ENCODE assay signal across 22 cellular contexts in the genomic region with DNA sequence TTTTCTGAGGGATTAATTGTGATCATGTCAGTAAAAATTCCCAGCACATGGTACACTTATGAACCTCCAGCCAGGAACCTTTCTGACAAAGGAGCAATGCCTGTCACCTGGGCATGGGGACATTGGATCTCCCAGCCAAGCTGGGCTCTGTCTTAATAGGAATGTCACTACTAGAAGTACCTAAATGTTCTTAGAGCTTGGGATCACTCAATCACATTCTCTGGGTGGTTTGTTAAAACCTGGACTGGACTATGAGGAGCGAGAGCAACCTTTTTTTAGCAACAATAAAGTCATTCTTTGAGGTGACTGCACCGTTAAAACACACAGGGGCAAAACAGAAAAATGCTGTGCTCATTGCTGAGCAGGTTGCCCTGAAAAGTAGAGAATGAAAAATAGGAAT. TPM values are rescaled to one million over a fixed set of nuclear protein-coding genes. Genes with fewer than 3 reads are reported as not detected.
DNase-seq lines count a peak whose midpoint lies in the region; ATAC-seq and TF ChIP-seq lines count a peak whose summit lies in the region.
"Had no signal": no experiment of that assay in that cellular context is flagged by ENCODE, and none has a peak within 500 bp of the region (broad histone marks: within the 10 kb centered on the region; RNA-seq: fewer than 3 reads in every experiment).

No MANE protein-coding gene starts in this region.

- no peak overlapping the region for H3K4me3 ChIP-seq in CD4-positive, CD25-positive, alpha-beta regulatory T cell (ENCODE audit: low read depth, low read length)
- no peak overlapping the region for H3K4me3 ChIP-seq in heart left ventricle
- H3K4me3 ChIP-seq in suprapubic skin, result no peak overlapping the region
- H3K4me3 ChIP-seq in CD8-positive, alpha-beta T cell (ENCODE audit: low read depth, low read length), result no peak overlapping the region
- H3K4me3 ChIP-seq: GM23338, Peyer's patch, SJSA1 had no signal

- WGBS in heart left ventricle, 4 donors, result 37 to 61% (median 50%) methylated on average over 2 of the region's 2 CpGs
- 79% methylated on average over 2 of the region's 2 CpGs for WGBS in suprapubic skin

- H3K4me3 Mint-ChIP-seq in CD4-positive, CD25-positive, alpha-beta regulatory T cell, result peak overlapping the region in 1 of 4 donors; percentile 13
- H3K4me3 Mint-ChIP-seq in WTC11, result no peak overlapping the region
- H3K4me3 Mint-ChIP-seq in CD8-positive, alpha-beta T cell, result no peak overlapping the region
- H3K4me3 Mint-ChIP-seq: GM23338 had no signal

- peaks cover 29% of the 10 kb centered on the region for H3K4me1 ChIP-seq in CD4-positive, CD25-positive, alpha-beta regulatory T cell (ENCODE audit: control insufficient read depth, insufficient read depth, low read length, poor library complexity, severe bottlenecking)
- H3K4me1 ChIP-seq in heart left ventricle, result peaks cover 0 to 22% (median 7%) of the 10 kb centered on the region in 12 donors
- peaks cover 7% of the 10 kb centered on the region for H3K4me1 ChIP-seq in suprapubic skin
- H3K4me1 ChIP-seq in CD8-positive, alpha-beta T cell (ENCODE audit: insufficient read depth, low read length), result peaks cover 19% of the 10 kb centered on the region

- DNase-seq in CD4-positive, CD25-positive, alpha-beta regulatory T cell, result no peak
- no peak for DNase-seq in WTC11 (ENCODE audit: low spot score)
- no peak for DNase-seq in heart left ventricle
- no peak for DNase-seq in suprapubic skin (ENCODE audit: low spot score in 2 of 2)
- DNase-seq in CD8-positive, alpha-beta T cell, result no peak
- no peak for DNase-seq in head of caudate nucleus
- DNase-seq: BE2C; Calu3; CD4-positive, alpha-beta memory T cell; DMS153; HCEC 1CT; IMR-90; Karpas-422; NCI-H1694; NCI-H2081; NCI-H2171; NCI-H524 treated with DMSO at 0.1 percent for 48 hours; NCI-H82; Peyer's patch had no signal

- TF ChIP-seq CTCF in WTC11 (IDR thresholded peaks at IDR 0.05), result no peak
- no peak for TF ChIP-seq CTCF in heart left ventricle (IDR thresholded peaks at IDR 0.05)
- no peak for TF ChIP-seq CTCF in suprapubic skin (IDR thresholded peaks at IDR 0.05)
- no peak for TF ChIP-seq CTCF in CD8-positive, alpha-beta T cell (IDR thresholded peaks at IDR 0.05)

- peaks cover 15% of the 10 kb centered on the region for H3K36me3 Mint-ChIP-seq in CD4-positive, CD25-positive, alpha-beta regulatory T cell
- H3K36me3 Mint-ChIP-seq in WTC11, result no peaks in the 10 kb centered on the region
- H3K36me3 Mint-ChIP-seq in CD8-positive, alpha-beta T cell, result no peaks in the 10 kb centered on the region

- H3K27ac Mint-ChIP-seq in CD4-positive, CD25-positive, alpha-beta regulatory T cell, result peak overlapping the region in 2 of 3 donors; percentile 78 to 99
- H3K27ac Mint-ChIP-seq in WTC11, result no peak overlapping the region
- H3K27ac Mint-ChIP-seq in CD8-positive, alpha-beta T cell, result no peak overlapping the region
- H3K27ac Mint-ChIP-seq: GM23338 had no signal

- no peak for TF ChIP-seq EP300 in suprapubic skin (IDR thresholded peaks at IDR 0.05)

- no peak overlapping the region for H3K27ac ChIP-seq in CD4-positive, CD25-positive, alpha-beta regulatory T cell (ENCODE audit: insufficient read depth, low read length, poor library complexity, severe bottlenecking)
- H3K27ac ChIP-seq in heart left ventricle, result peak overlapping the region in 6 of 12 donors; percentile 1 to 56 (median 15)
- H3K27ac ChIP-seq in suprapubic skin, result peak overlapping the region; percentile 30
- H3K27ac ChIP-seq in CD8-positive, alpha-beta T cell (ENCODE audit: low read depth, low read length), result no peak overlapping the region
- H3K27ac ChIP-seq: Peyer's patch, SJSA1 had no signal

- intact Hi-C loops in heart left ventricle (cut with DNase I), result loop anchor here in 1 of 10 donors (5.0 kb wide), 1 partner anchor 38 kb away; no protein-coding TSS in a partner anchor
- intact Hi-C loops in CD8-positive, alpha-beta T cell (cut with DNase I, micrococcal nuclease), result no loop called here
- intact Hi-C loops in head of caudate nucleus (cut with DNase I), result no loop called here

- no peaks in the 10 kb centered on the region for H3K36me3 ChIP-seq in CD4-positive, CD25-positive, alpha-beta regulatory T cell (ENCODE audit: control insufficient read depth, insufficient read depth, low read length)
- no peaks in the 10 kb centered on the region for H3K36me3 ChIP-seq in heart left ventricle
- H3K36me3 ChIP-seq in suprapubic skin, result no peaks in the 10 kb centered on the region
- no peaks in the 10 kb centered on the region for H3K36me3 ChIP-seq in CD8-positive, alpha-beta T cell (ENCODE audit: insufficient read depth, low read length)
- H3K36me3 ChIP-seq: BE2C, Peyer's patch, SJSA1 had no signal

- H3K27me3 ChIP-seq in CD4-positive, CD25-positive, alpha-beta regulatory T cell (ENCODE audit: control insufficient read depth, insufficient read depth, low read length), result no peaks in the 10 kb centered on the region
- H3K27me3 ChIP-seq in heart left ventricle, result no peaks in the 10 kb centered on the region
- H3K27me3 ChIP-seq in suprapubic skin, result no peaks in the 10 kb centered on the region
- no peaks in the 10 kb centered on the region for H3K27me3 ChIP-seq in CD8-positive, alpha-beta T cell (ENCODE audit: insufficient read depth, low read length)
- H3K27me3 ChIP-seq: BE2C, Peyer's patch, SJSA1 had no signal

- POLR2A ChIA-PET in WTC11 (lab: Charles Lee), result no interaction called here
- POLR2A ChIA-PET in CD8-positive, alpha-beta T cell (lab: Charles Lee), result interaction anchor here (0.5 to 0.6 kb wide), 2 partner anchors 119 to 151 kb away, joined by 3 read pairs; no protein-coding TSS in a partner anchor

- H3K9me3 ChIP-seq in CD4-positive, CD25-positive, alpha-beta regulatory T cell (ENCODE audit: control insufficient read depth in 2 of 2, low read length in 2 of 2), result no peaks in the 10 kb centered on the region
- H3K9me3 ChIP-seq in heart left ventricle (no peaks in the 10 kb centered on the region), suprapubic skin (no peaks in the 10 kb centered on the region)
- H3K9me3 ChIP-seq in CD8-positive, alpha-beta T cell (ENCODE audit: low read length), result no peaks in the 10 kb centered on the region
- H3K9me3 ChIP-seq: BE2C, Peyer's patch, SJSA1 had no signal

- H3K4me1 Mint-ChIP-seq in CD4-positive, CD25-positive, alpha-beta regulatory T cell, result peaks cover 3 to 36% (median 26%) of the 10 kb centered on the region in 4 donors
- 0 out of 2 replicates have a peak, but pooled peaks cover 3% of the 10 kb centered on the region for H3K4me1 Mint-ChIP-seq in WTC11
- H3K4me1 Mint-ChIP-seq in CD8-positive, alpha-beta T cell (ENCODE audit: low read depth), result peaks cover 30% of the 10 kb centered on the region

- peaks cover 0 to 3% (median 0%) of the 10 kb centered on the region in 7 donors for H3K9me3 Mint-ChIP-seq in CD4-positive, CD25-positive, alpha-beta regulatory T cell
- peaks cover 5% of the 10 kb centered on the region for H3K9me3 Mint-ChIP-seq in WTC11
- H3K9me3 Mint-ChIP-seq in CD8-positive, alpha-beta T cell, result no peaks in the 10 kb centered on the region

- CTCF ChIA-PET in WTC11 (lab: Charles Lee), result interaction anchor here (1.1 kb wide), 1 partner anchor 151 kb away, joined by 4 read pairs; no protein-coding TSS in a partner anchor
- CTCF ChIA-PET in CD8-positive, alpha-beta T cell (lab: Charles Lee), result interaction anchor here (1.7 to 12.9 kb wide), 2 partner anchors 151 to 178 kb away, joined by 8 to 168 read pairs; no protein-coding TSS in a partner anchor

- TF ChIP-seq POLR2A in heart left ventricle (IDR thresholded peaks at IDR 0.05), result no peak
- no peak for TF ChIP-seq POLR2A in suprapubic skin (IDR thresholded peaks at IDR 0.05)

- H3K27me3 Mint-ChIP-seq in CD4-positive, CD25-positive, alpha-beta regulatory T cell, result no peaks in the 10 kb centered on the region
- H3K27me3 Mint-ChIP-seq in WTC11 (ENCODE audit: low read depth), result no peaks in the 10 kb centered on the region; the same call in 1 of the 2 replicates
- no peaks in the 10 kb centered on the region for H3K27me3 Mint-ChIP-seq in CD8-positive, alpha-beta T cell (ENCODE audit: low read depth)

- ATAC-seq in CD4-positive, CD25-positive, alpha-beta regulatory T cell (ENCODE audit: low read depth in 2 of 2), result no peak
- ATAC-seq in WTC11 (no peak), heart left ventricle (peak; percentile 21 to 62 (median 54)), HG03280 (IDR thresholded peaks at IDR 0.05; ENCODE audit: unreplicated experiment) (no peak)
- no peak for ATAC-seq in CD8-positive, alpha-beta T cell
- ATAC-seq: GM23338 had no signal

TF ChIP-seq in WTC11, 78 proteins besides CTCF, POLR2A, EP300 and RAD21:
- TF ChIP-seq GABPB1 (CRISPR knock-in tag; IDR thresholded peaks at IDR 0.05), result no peak
- TF ChIP-seq ZNF232 (CRISPR knock-in tag; IDR thresholded peaks at IDR 0.05), result no peak
- peak; percentile 56 for TF ChIP-seq PRDM15 (CRISPR knock-in tag; IDR thresholded peaks at IDR 0.05)

RNA-seq across cellular contexts. Expression of gene PPP1CB, which starts 6.4 kb away (rescaled TPM):
- total RNA-seq in CD4-positive, CD25-positive, alpha-beta regulatory T cell, result 303 TPM
- 100 to 1,000 TPM; 102 to 136 (median 117) TPM for polyA plus RNA-seq in CD4-positive, CD25-positive, alpha-beta regulatory T cell
- total RNA-seq in WTC11 (2021) (122 to 133 TPM (median 124 TPM) in 3 replicates), heart left ventricle (100 to 1,000 TPM; 204 to 496 (median 427) TPM), suprapubic skin (100 to 1,000 TPM; 105 to 151 (median 148) TPM)
- polyA plus RNA-seq in heart left ventricle, result 100 to 1,000 TPM; 128 to 232 TPM
- 100 to 1,000 TPM; 331 to 334 TPM for total RNA-seq in CD8-positive, alpha-beta T cell

Comparison
In these comparisons a context has a peak if more than half of its experiments do, and no peak if none do; other contexts are left out.
1. ATAC-seq: peak in heart left ventricle (4 of 4); none in CD4-positive, CD25-positive, alpha-beta regulatory T cell (0 of 2), WTC11 (single experiment), CD8-positive, alpha-beta T cell (single experiment) and HG03280 (single experiment).
2. H3K27ac Mint-ChIP-seq: peak in CD4-positive, CD25-positive, alpha-beta regulatory T cell (2 of 3); none in WTC11 (single experiment) and CD8-positive, alpha-beta T cell (single experiment).